ENCODE assay signal across 8 cellular contexts in genomic region chr10:72273410-72274212, GRCh38. TPM values are rescaled to one million over a fixed set of nuclear protein-coding genes. Genes with fewer than 3 reads are reported as not detected.
DNase-seq lines count a peak whose midpoint lies in the region; ATAC-seq, FAIRE-seq and TF ChIP-seq lines count a peak whose summit lies in the region.

DDIT4 (plus strand) TSS chr10:72273924; CDS start chr10:72274217, 293 bp downstream.

- peaks cover 61% of the 10 kb centered on the region for H3K4me1 ChIP-seq in HepG2 (ENCODE audit: insufficient read depth, low read length)

- WGBS in HepG2 (ENCODE audit: low lambda C conversion rate), result 0% methylated on average over 18 of the region's 67 CpGs

- no TSS peak for BruUV-seq in HepG2 (replicated peaks; lab: Mats Ljungman, UMichigan)

- peaks cover 2 to 13% of the 10 kb centered on the region in 2 experiments; a peak in 3 of 5 replicates for H3K36me3 ChIP-seq in HepG2 (replicated peaks in 1 of 2; ENCODE audit: control insufficient read depth in 1 of 2, insufficient read depth in 2 of 2, low read length in 2 of 2)

- peaks cover 23% of the 10 kb centered on the region for H3K79me2 ChIP-seq in HepG2 (ENCODE audit: insufficient read depth, low read length)

- intact Hi-C loops in HepG2 (cut with micrococcal nuclease; ENCODE audit: unreplicated experiment), result loop anchor here (2.0 kb wide), 3 partner anchors 25 to 61 kb away; no protein-coding TSS in a partner anchor

- DNase-seq in NCI-H774 (lab: John Stamatoyannopoulos, UW) (peak; percentile 96), dermis blood vessel endothelial cell (peak; percentile 99), HepG2 (ENCODE audit: low spot score) (peak; percentile 93)
- DNase-seq in activated CD4-positive, alpha-beta T cell treated with anti-CD3 and anti-CD28 coated beads, Interleukin-2, amount 50 U/mL, for 4 hours, result peak; percentile 97
- peak; percentile 97 for DNase-seq in stimulated activated CD4-positive, alpha-beta T cell treated with anti-CD3 and anti-CD28 coated beads, Interleukin-4, amount 100 ng/mL, for 1 hour

- peak within 1 kb of the TSS; percentile 98 for H3K27ac ChIP-seq in C4-2B
- H3K27ac ChIP-seq in HepG2 (ENCODE audit: extremely low read length, insufficient read depth, low read length), result peak within 1 kb of the TSS; percentile 81

- H4K20me1 ChIP-seq in HepG2 (ENCODE audit: insufficient read depth, low read length), result peaks cover 26% of the 10 kb centered on the region

- TF ChIP-seq EP300 in HepG2 (IDR thresholded peaks at IDR 0.05; ENCODE audit: low read depth in 2 of 2, low read length in 2 of 2) (peak in 1 of 2 experiments; percentile 65; a peak in 2 of 4 replicates), HepG2 (CRISPR knock-in tag; IDR thresholded peaks at IDR 0.05; ENCODE audit: borderline replicate concordance) (no peak)

- peak; percentile 79 for ATAC-seq in GM19395 (IDR thresholded peaks at IDR 0.05; ENCODE audit: unreplicated experiment)
- peak; percentile 75 for ATAC-seq in HG03565 (IDR thresholded peaks at IDR 0.05; ENCODE audit: unreplicated experiment)
- peak; percentile 87 for ATAC-seq in HepG2

- no peak within 1 kb of the TSS for H2AFZ ChIP-seq in HepG2 (ENCODE audit: low read length)

- TF ChIP-seq CTCF in C4-2B (conservative IDR thresholded peaks at IDR 0.05) (no peak), HepG2 (CRISPR knock-in tag; IDR thresholded peaks at IDR 0.05) (no peak; the same call in 1 of the 2 replicates)

- TF ChIP-seq RAD21 in HepG2 (CRISPR knock-in tag; IDR thresholded peaks at IDR 0.05), result peak; percentile 75

- peak within 1 kb of the TSS; percentile 81 to 99 (median 98) for H3K4me3 ChIP-seq in HepG2 (replicated peaks in 1 of 3; ENCODE audit: insufficient read depth in 1 of 3, low read depth in 2 of 3, low read length in 3 of 3)

- no peaks in the 10 kb centered on the region; a peak in 1 of 5 replicates for H3K27me3 ChIP-seq in HepG2 (ENCODE audit: control insufficient read depth in 1 of 2, insufficient read depth in 2 of 2, low read length in 2 of 2)

- CTCF ChIA-PET in HepG2 (lab: Yijun Ruan, JAX; ENCODE audit: low intra/inter-chr PET ratio, low total read pairs), result interaction anchor here (1.9 kb wide), 1 partner anchor 55 kb away, joined by 9 read pairs; no protein-coding TSS in a partner anchor

- H3K4me2 ChIP-seq in HepG2 (ENCODE audit: low read depth, low read length), result peak within 1 kb of the TSS; percentile 97

- peak; percentile 51 for FAIRE-seq in HepG2 (lab: Jason Lieb, UNC)

- TF ChIP-seq POLR2A in HepG2 (IDR thresholded peaks at IDR 0.05; ENCODE audit: insufficient read depth in 1 of 2, low read depth in 2 of 2, low read length in 2 of 2), result peak in 1 of 2 experiments; percentile 100; a peak in 2 of 4 replicates

- POLR2A ChIA-PET in HepG2 (lab: Yijun Ruan, JAX), result interaction anchor here (0.6 to 8.5 kb wide), 48 partner anchors 8 to 346 kb away, joined by 3 to 322 read pairs (median 6); partner anchors contain the start of genes ANAPC16, ASCC1 and DNAJB12

- peak within 1 kb of the TSS; percentile 93 for H3K9ac ChIP-seq in HepG2 (ENCODE audit: insufficient read depth, low read depth, low read length)

- no peaks in the 10 kb centered on the region for H3K9me3 ChIP-seq in HepG2 (ENCODE audit: low read length)

- in situ Hi-C loops in HepG2 (cut with HindIII; ENCODE audit: extremely low pct_ligation_motif_present, low pct_unique_long_range_greater_than_20kb), result no loop called here

TF ChIP-seq in HepG2, 621 proteins besides CTCF, POLR2A, EP300 and RAD21 (continues in another document):
- TF ChIP-seq ZNF879 (CRISPR knock-in tag; IDR thresholded peaks at IDR 0.05), result peak; percentile 91
- TF ChIP-seq, protein P1, sequence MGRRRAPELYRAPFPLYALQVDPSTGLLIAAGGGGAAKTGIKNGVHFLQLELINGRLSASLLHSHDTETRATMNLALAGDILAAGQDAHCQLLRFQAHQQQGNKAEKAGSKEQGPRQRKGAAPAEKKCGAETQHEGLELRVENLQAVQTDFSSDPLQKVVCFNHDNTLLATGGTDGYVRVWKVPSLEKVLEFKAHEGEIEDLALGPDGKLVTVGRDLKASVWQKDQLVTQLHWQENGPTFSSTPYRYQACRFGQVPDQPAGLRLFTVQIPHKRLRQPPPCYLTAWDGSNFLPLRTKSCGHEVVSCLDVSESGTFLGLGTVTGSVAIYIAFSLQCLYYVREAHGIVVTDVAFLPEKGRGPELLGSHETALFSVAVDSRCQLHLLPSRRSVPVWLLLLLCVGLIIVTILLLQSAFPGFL (CRISPR knock-in tag; IDR thresholded peaks at IDR 0.05), result 0 out of 2 replicates have a peak, but pooled peaks have one; percentile 68
- peak; percentile 44; the same call in 1 of the 2 replicates for TF ChIP-seq FOXA3 (CRISPR knock-in tag; IDR thresholded peaks at IDR 0.05)
- no peak for TF ChIP-seq MAZ (IDR thresholded peaks at IDR 0.05; ENCODE audit: borderline replicate concordance, low read depth, low read length)
- TF ChIP-seq MAZ (CRISPR knock-in tag; IDR thresholded peaks at IDR 0.05; ENCODE audit: low read depth), result peak; percentile 90
- TF ChIP-seq ZNF160 (CRISPR knock-in tag; IDR thresholded peaks at IDR 0.05), result 0 out of 2 replicates have a peak, but pooled peaks have one; percentile 65
- TF ChIP-seq GPN1 (CRISPR knock-in tag; IDR thresholded peaks at IDR 0.05; ENCODE audit: borderline replicate concordance), result 0 out of 2 replicates have a peak, but pooled peaks have one; percentile 20
- TF ChIP-seq TARDBP (CRISPR knock-in tag; IDR thresholded peaks at IDR 0.05), result peak; percentile 91
- TF ChIP-seq, protein P2, sequence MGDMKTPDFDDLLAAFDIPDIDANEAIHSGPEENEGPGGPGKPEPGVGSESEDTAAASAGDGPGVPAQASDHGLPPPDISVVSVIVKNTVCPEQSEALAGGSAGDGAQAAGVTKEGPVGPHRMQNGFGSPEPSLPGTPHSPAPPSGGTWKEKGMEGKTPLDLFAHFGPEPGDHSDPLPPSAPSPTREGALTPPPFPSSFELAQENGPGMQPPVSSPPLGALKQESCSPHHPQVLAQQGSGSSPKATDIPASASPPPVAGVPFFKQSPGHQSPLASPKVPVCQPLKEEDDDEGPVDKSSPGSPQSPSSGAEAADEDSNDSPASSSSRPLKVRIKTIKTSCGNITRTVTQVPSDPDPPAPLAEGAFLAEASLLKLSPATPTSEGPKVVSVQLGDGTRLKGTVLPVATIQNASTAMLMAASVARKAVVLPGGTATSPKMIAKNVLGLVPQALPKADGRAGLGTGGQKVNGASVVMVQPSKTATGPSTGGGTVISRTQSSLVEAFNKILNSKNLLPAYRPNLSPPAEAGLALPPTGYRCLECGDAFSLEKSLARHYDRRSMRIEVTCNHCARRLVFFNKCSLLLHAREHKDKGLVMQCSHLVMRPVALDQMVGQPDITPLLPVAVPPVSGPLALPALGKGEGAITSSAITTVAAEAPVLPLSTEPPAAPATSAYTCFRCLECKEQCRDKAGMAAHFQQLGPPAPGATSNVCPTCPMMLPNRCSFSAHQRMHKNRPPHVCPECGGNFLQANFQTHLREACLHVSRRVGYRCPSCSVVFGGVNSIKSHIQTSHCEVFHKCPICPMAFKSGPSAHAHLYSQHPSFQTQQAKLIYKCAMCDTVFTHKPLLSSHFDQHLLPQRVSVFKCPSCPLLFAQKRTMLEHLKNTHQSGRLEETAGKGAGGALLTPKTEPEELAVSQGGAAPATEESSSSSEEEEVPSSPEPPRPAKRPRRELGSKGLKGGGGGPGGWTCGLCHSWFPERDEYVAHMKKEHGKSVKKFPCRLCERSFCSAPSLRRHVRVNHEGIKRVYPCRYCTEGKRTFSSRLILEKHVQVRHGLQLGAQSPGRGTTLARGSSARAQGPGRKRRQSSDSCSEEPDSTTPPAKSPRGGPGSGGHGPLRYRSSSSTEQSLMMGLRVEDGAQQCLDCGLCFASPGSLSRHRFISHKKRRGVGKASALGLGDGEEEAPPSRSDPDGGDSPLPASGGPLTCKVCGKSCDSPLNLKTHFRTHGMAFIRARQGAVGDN (CRISPR knock-in tag; IDR thresholded peaks at IDR 0.05), result peak; percentile 76
- TF ChIP-seq SP4 (CRISPR knock-in tag; IDR thresholded peaks at IDR 0.05), result peak; percentile 98
- peak; percentile 91 for TF ChIP-seq ZNF557 (CRISPR knock-in tag; IDR thresholded peaks at IDR 0.05)
- TF ChIP-seq SIX1 (CRISPR knock-in tag; IDR thresholded peaks at IDR 0.05; ENCODE audit: borderline replicate concordance), result peak; percentile 39; the same call in 1 of the 2 replicates
- TF ChIP-seq REPIN1 (CRISPR knock-in tag; IDR thresholded peaks at IDR 0.05; ENCODE audit: borderline replicate concordance, low read depth), result peak; percentile 94
- TF ChIP-seq CCAR2 (optimal IDR thresholded peaks at IDR 0.05; ENCODE audit: low read depth, low read length), result no peak
- TF ChIP-seq DPF2 (CRISPR knock-in tag; IDR thresholded peaks at IDR 0.05; ENCODE audit: borderline replicate concordance, low read depth), result no peak
- 0 out of 2 replicates have a peak, but pooled peaks have one; percentile 44 for TF ChIP-seq ZNF263 (CRISPR knock-in tag; IDR thresholded peaks at IDR 0.05)

RNA-seq across cellular contexts. Expression of gene DDIT4, which starts in this region (rescaled TPM):
- total RNA-seq in dermis blood vessel endothelial cell, result 146 and 173 TPM in 2 replicates
- 35.2 and 35.6 TPM in 2 replicates for total RNA-seq in HepG2 (2016; rRNA removed; fragmentation: Illumina TruSeq; extraction: Trizol)
- total RNA-seq in HepG2 (2016; cell fraction: cytosol; rRNA removed; fragmentation: Illumina TruSeq; extraction: Trizol; ENCODE audit: low read depth), result 17.3 and 17.4 TPM in 2 replicates
- 35.9 and 37.2 TPM in 2 replicates for total RNA-seq in HepG2 (2016; cell fraction: insoluble cytoplasmic fraction; rRNA removed; fragmentation: Illumina TruSeq; extraction: Trizol)
- total RNA-seq in HepG2 (2016; cell fraction: membrane; rRNA removed; fragmentation: Illumina TruSeq; extraction: Trizol), result 34.5 and 35.2 TPM in 2 replicates
- 19.2 and 19.4 TPM in 2 replicates for total RNA-seq in HepG2 (2016; cell fraction: nucleus; rRNA removed; fragmentation: Illumina TruSeq; extraction: Trizol)
- polyA plus RNA-seq in HepG2 (2011; rRNA removed), result 40.7 and 78.9 TPM in 2 replicates
- polyA plus RNA-seq in HepG2 (2011; cell fraction: cytosol; rRNA removed), result 47.3 and 59.3 TPM in 2 replicates
- 73.1 and 98.3 TPM in 2 replicates for polyA plus RNA-seq in HepG2 (2011; cell fraction: nucleus; rRNA removed)
- polyA plus RNA-seq in HepG2 (2012), result 82.2 and 137 TPM in 2 replicates
- 3.8 and 5.2 TPM in 2 replicates for polyA plus RNA-seq in HepG2 (2016; cell fraction: cytosol; fragmentation: Illumina TruSeq; extraction: Trizol; ENCODE audit: low read depth)
- polyA plus RNA-seq in HepG2 (2016; cell fraction: insoluble cytoplasmic fraction; fragmentation: Illumina TruSeq; extraction: Trizol; ENCODE audit: low read depth), result 24.9 and 26.7 TPM in 2 replicates
- polyA plus RNA-seq in HepG2 (2016; cell fraction: membrane; fragmentation: Illumina TruSeq; extraction: Trizol; ENCODE audit: low read depth), result 8.1 and 8.4 TPM in 2 replicates
- 27.3 and 28.4 TPM in 2 replicates for polyA plus RNA-seq in HepG2 (2016; cell fraction: nucleus; fragmentation: Illumina TruSeq; extraction: Trizol; ENCODE audit: insufficient read depth, low read depth)
- polyA minus RNA-seq in HepG2 (2011; rRNA and poly(A)+ RNA removed; ENCODE audit: low replicate concordance), result 150 and 161 TPM in 2 replicates
- polyA minus RNA-seq in HepG2 (2011; cell fraction: cytosol; rRNA and poly(A)+ RNA removed), result 74.7 and 77.2 TPM in 2 replicates
- 51.2 and 56.2 TPM in 2 replicates for polyA minus RNA-seq in HepG2 (2011; cell fraction: nucleus; rRNA and poly(A)+ RNA removed)

Comparison
In these comparisons a context has a peak if more than half of its experiments do, and no peak if none do; other contexts are left out.
1. Peak in every context shown above with its lines: DNase-seq, ATAC-seq, H3K4me3 ChIP-seq and H3K27ac ChIP-seq.